15 cellular contexts compared by ENCODE assay signal in genomic region chr19:18574691-18575291, GRCh38. TPM values are rescaled to one million over a fixed set of nuclear protein-coding genes. Genes with fewer than 3 reads are reported as not detected.
DNase-seq lines count a peak whose midpoint lies in the region; ATAC-seq and TF ChIP-seq lines count a peak whose summit lies in the region.
"Had no signal": no experiment of that assay in that cellular context is flagged by ENCODE, and none has a peak within 500 bp of the region (broad histone marks: within the 10 kb centered on the region; RNA-seq: fewer than 3 reads in every experiment).

No MANE protein-coding gene starts in this region.

- H3K4me1 Mint-ChIP-seq in natural killer cell treated with Interleukin-12 subunit alpha and Interleukin-12 subunit beta and Interleukin-15 and Interleukin-18, amount 100 ng/mL, for 72 hours (ENCODE audit: low read depth in 2 of 2), result peaks cover 19 to 29% of the 10 kb centered on the region in 2 donors
- H3K4me1 Mint-ChIP-seq in natural killer cell, result peaks cover 19 to 26% of the 10 kb centered on the region in 2 donors

- peak overlapping the region; percentile 21 for H3K9ac ChIP-seq in adipocyte (ENCODE audit: low read length)
- H3K9ac ChIP-seq: parathyroid adenoma had no signal

- intact Hi-C loops in natural killer cell (cut with micrococcal nuclease), result no loop called here

- peak overlapping the region; percentile 15 for H3K4me3 Mint-ChIP-seq in natural killer cell treated with Interleukin-12 subunit alpha and Interleukin-12 subunit beta and Interleukin-15 and Interleukin-18, amount 100 ng/mL, for 72 hours
- H3K4me3 Mint-ChIP-seq in natural killer cell, result no peak overlapping the region
- H3K4me3 Mint-ChIP-seq: activated B cell treated with CpG ODN at 0.5 μM for 24 hours had no signal

- no peaks in the 10 kb centered on the region for H3K27me3 ChIP-seq in adipocyte (replicated peaks; ENCODE audit: control insufficient read depth, insufficient read depth, low read length)
- H3K27me3 ChIP-seq: heart right ventricle, stomach had no signal

- H3K9me3 ChIP-seq in adipocyte (ENCODE audit: control insufficient read depth, low read length), result no peaks in the 10 kb centered on the region
- H3K9me3 ChIP-seq: heart right ventricle, stomach had no signal

- no peak for TF ChIP-seq CTCF in natural killer cell (IDR thresholded peaks at IDR 0.05)

- no peaks in the 10 kb centered on the region for H3K9me3 Mint-ChIP-seq in natural killer cell treated with Interleukin-12 subunit alpha and Interleukin-12 subunit beta and Interleukin-15 and Interleukin-18, amount 100 ng/mL, for 72 hours
- no peaks in the 10 kb centered on the region for H3K9me3 Mint-ChIP-seq in natural killer cell
- H3K9me3 Mint-ChIP-seq: activated B cell treated with CpG ODN at 0.5 μM for 24 hours had no signal

- ATAC-seq in natural killer cell treated with Interleukin-12 subunit alpha and Interleukin-12 subunit beta and Interleukin-15 and Interleukin-18, amount 100 ng/mL, for 72 hours, result no peak
- no peak for ATAC-seq in natural killer cell
- ATAC-seq in HG03135 (IDR thresholded peaks at IDR 0.05; ENCODE audit: unreplicated experiment), result no peak
- ATAC-seq in HG02571 (IDR thresholded peaks at IDR 0.05; ENCODE audit: unreplicated experiment), result no peak
- ATAC-seq: heart right ventricle had no signal

- peaks cover 14% of the 10 kb centered on the region for H3K4me1 ChIP-seq in adipocyte (ENCODE audit: control insufficient read depth, insufficient read depth, low read length)

- peaks cover 49% of the 10 kb centered on the region for H3K36me3 ChIP-seq in adipocyte (ENCODE audit: control insufficient read depth, insufficient read depth, low read length, severe bottlenecking)

- H3K27ac Mint-ChIP-seq in natural killer cell treated with Interleukin-12 subunit alpha and Interleukin-12 subunit beta and Interleukin-15 and Interleukin-18, amount 100 ng/mL, for 72 hours, result no peak overlapping the region
- peak overlapping the region in 1 of 2 donors; percentile 16 for H3K27ac Mint-ChIP-seq in natural killer cell
- H3K27ac Mint-ChIP-seq: activated B cell treated with CpG ODN at 0.5 μM for 24 hours had no signal

- no peak overlapping the region for H3K4me3 ChIP-seq in adipocyte (ENCODE audit: low read length)
- H3K4me3 ChIP-seq: heart right ventricle, stomach had no signal

- DNase-seq in natural killer cell treated with Interleukin-12 subunit alpha and Interleukin-12 subunit beta and Interleukin-15 and Interleukin-18, amount 100 ng/mL, for 72 hours (ENCODE audit: low spot score), result no peak
- DNase-seq in natural killer cell (no peak), adipocyte (ENCODE audit: low read depth) (no peak), HT-29 (ENCODE audit: low spot score) (no peak)
- DNase-seq: activated B cell treated with CpG ODN at 0.5 μM for 24 hours, activated gamma-delta T cell, heart right ventricle, NCI-H1092 treated with DMSO at 0.1 percent for 48 hours, NCI-H524 treated with DMSO at 0.1 percent for 48 hours, SHP77, stomach had no signal

- H3K36me3 Mint-ChIP-seq in natural killer cell treated with Interleukin-12 subunit alpha and Interleukin-12 subunit beta and Interleukin-15 and Interleukin-18, amount 100 ng/mL, for 72 hours, result peaks cover 8% of the 10 kb centered on the region
- no peaks in the 10 kb centered on the region for H3K36me3 Mint-ChIP-seq in natural killer cell

- no peaks in the 10 kb centered on the region for H3K27me3 Mint-ChIP-seq in natural killer cell treated with Interleukin-12 subunit alpha and Interleukin-12 subunit beta and Interleukin-15 and Interleukin-18, amount 100 ng/mL, for 72 hours
- H3K27me3 Mint-ChIP-seq in natural killer cell (ENCODE audit: low read depth in 2 of 2), result no peaks in the 10 kb centered on the region
- H3K27me3 Mint-ChIP-seq: activated B cell treated with CpG ODN at 0.5 μM for 24 hours had no signal

RNA-seq across cellular contexts. Expression of gene UBA52, which starts 3.1 kb away (rescaled TPM):
- total RNA-seq in natural killer cell treated with Interleukin-12 subunit alpha and Interleukin-12 subunit beta and Interleukin-15 and Interleukin-18, amount 100 ng/mL, for 72 hours, result 1,000 to 10,000 TPM; 1,148 to 1,390 TPM
- total RNA-seq in natural killer cell, result 1,000 to 10,000 TPM; 1,016 to 1,271 (median 1,271) TPM
- total RNA-seq in HT-29 (2014; rRNA removed; shearing (Covaris generic)), result 660 TPM in 2 replicates

RNA-seq across cellular contexts. Expression of gene REX1BD, which starts 13.8 kb away (rescaled TPM):
- total RNA-seq in natural killer cell treated with Interleukin-12 subunit alpha and Interleukin-12 subunit beta and Interleukin-15 and Interleukin-18, amount 100 ng/mL, for 72 hours, result 100 to 1,000 TPM in 1 of 2 donors, 10 to 100 TPM in 1; 81.5 to 104 TPM
- total RNA-seq in natural killer cell, result 10 to 100 TPM; 80.6 to 86.9 (median 85.3) TPM
- total RNA-seq in HT-29 (2014; rRNA removed; shearing (Covaris generic)), result 125 and 132 TPM in 2 replicates

RNA-seq across cellular contexts. Expression of gene KXD1, which starts 17.1 kb away (rescaled TPM):
- total RNA-seq in natural killer cell treated with Interleukin-12 subunit alpha and Interleukin-12 subunit beta and Interleukin-15 and Interleukin-18, amount 100 ng/mL, for 72 hours, result 100 to 1,000 TPM; 105 to 144 TPM
- total RNA-seq in natural killer cell, result 10 to 100 TPM; 83.2 to 88.8 (median 86.9) TPM
- 109 and 126 TPM in 2 replicates for total RNA-seq in HT-29 (2014; rRNA removed; shearing (Covaris generic))

RNA-seq across cellular contexts. Expression of gene FKBP8, which starts 31.4 kb away (rescaled TPM):
- 100 to 1,000 TPM; 199 to 208 TPM for total RNA-seq in natural killer cell treated with Interleukin-12 subunit alpha and Interleukin-12 subunit beta and Interleukin-15 and Interleukin-18, amount 100 ng/mL, for 72 hours
- total RNA-seq in natural killer cell, result 100 to 1,000 TPM; 149 to 179 (median 162) TPM
- 257 and 277 TPM in 2 replicates for total RNA-seq in HT-29 (2014; rRNA removed; shearing (Covaris generic))

RNA-seq across cellular contexts. Expression of gene CRLF1, which starts 31.8 kb away (rescaled TPM):
- not detected for total RNA-seq in natural killer cell treated with Interleukin-12 subunit alpha and Interleukin-12 subunit beta and Interleukin-15 and Interleukin-18, amount 100 ng/mL, for 72 hours
- not detected for total RNA-seq in natural killer cell
- total RNA-seq in HT-29 (2014; rRNA removed; shearing (Covaris generic)), result 0.16 TPM in 1 of 2 replicates, not detected in the other
- total RNA-seq: activated B cell treated with CpG ODN at 0.5 μM for 24 hours; T-helper 1 cell treated with Interleukin-12 subunit alpha and Interleukin-12 subunit beta and Interleukin-4 antibody, amounts not matched to agents 30 ng/mL and 1 ng/mL, for 36 hours had no signal
